22 cellular contexts compared by ENCODE assay signal in genomic region chr2:102030502-102030854, GRCh38. TPM values are rescaled to one million over a fixed set of nuclear protein-coding genes. Genes with fewer than 3 reads are reported as not detected.
"Had no signal": no experiment of that assay in that cellular context is flagged by ENCODE, and none has a peak within 500 bp of the region (broad histone marks: within the 10 kb centered on the region; RNA-seq: fewer than 3 reads in every experiment).

No MANE protein-coding gene starts in this region.

- H3K27ac ChIP-seq: VCaP had no signal

- DNase-seq: activated CD4-positive, alpha-beta memory T cell treated with anti-CD3 and anti-CD28 coated beads for 36 hours; activated CD4-positive, alpha-beta T cell treated with anti-CD3 and anti-CD28 coated beads, Interleukin-2, amount 10 ng/mL, durations not matched to agents 7 days and 5 days; activated CD4-positive, CD25-positive, alpha-beta regulatory T cell; activated CD8-positive, alpha-beta memory T cell treated with anti-CD3 and anti-CD28 coated beads for 24 hours; activated gamma-delta T cell; activated naive CD4-positive, alpha-beta T cell treated with anti-CD3 and anti-CD28 coated beads for 36 hours; activated T-cell treated with anti-CD3 and anti-CD28 coated beads, Interleukin-2, amount 50 U/mL, for 48 hours; amygdala; KG1; NCI-H1092 treated with DMSO at 0.1 percent for 48 hours; NCI-H1417 treated with DMSO at 0.1 percent for 48 hours; NCI-H1694; NCI-H2029; NCI-H345; NCI-H510A treated with DMSO at 0.1 percent for 48 hours; NCI-H69; NK-92 treated with Interleukin-12 subunit alpha and Interleukin-12 subunit beta, amount 100 ng/mL, for 24 hours; SHP77 treated with DMSO at 0.1 percent for 48 hours; T-cell had no signal

RNA-seq across cellular contexts. Expression of gene IL1R2, which starts 38.7 kb away (rescaled TPM):
- total RNA-seq: MCF 10A had no signal
- polyA plus RNA-seq: IgD-negative memory B cell had no signal
